In the genomic region with DNA sequence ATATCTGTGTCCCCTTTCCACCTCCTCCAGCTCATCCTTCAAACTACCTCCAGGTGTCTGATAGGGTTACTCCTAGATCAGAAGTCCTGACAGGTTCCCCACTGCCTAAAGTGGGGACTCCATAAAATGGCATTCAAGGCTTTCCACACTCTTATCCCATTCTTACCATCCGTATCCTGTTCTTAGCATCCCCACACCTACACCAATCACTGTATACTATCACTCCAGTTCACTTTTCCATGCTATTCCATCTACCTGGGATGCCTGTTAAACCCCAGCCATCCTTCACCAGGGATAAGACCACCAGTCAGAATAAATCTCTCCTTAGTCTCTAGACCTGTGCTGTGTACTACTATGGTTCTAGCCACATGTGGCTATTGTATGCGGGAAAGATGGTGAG, we compare ENCODE assay signal across 1 cellular context.
TF ChIP-seq lines count a peak whose summit lies in the region.

No MANE protein-coding gene starts in this region.

TF ChIP-seq in SK-N-SH treated with all-trans-retinoic acid at 6 μM for 48 hours, 23 proteins besides CTCF, POLR2A, EP300 and RAD21 (continued from another document):
- TF ChIP-seq, protein P1, sequence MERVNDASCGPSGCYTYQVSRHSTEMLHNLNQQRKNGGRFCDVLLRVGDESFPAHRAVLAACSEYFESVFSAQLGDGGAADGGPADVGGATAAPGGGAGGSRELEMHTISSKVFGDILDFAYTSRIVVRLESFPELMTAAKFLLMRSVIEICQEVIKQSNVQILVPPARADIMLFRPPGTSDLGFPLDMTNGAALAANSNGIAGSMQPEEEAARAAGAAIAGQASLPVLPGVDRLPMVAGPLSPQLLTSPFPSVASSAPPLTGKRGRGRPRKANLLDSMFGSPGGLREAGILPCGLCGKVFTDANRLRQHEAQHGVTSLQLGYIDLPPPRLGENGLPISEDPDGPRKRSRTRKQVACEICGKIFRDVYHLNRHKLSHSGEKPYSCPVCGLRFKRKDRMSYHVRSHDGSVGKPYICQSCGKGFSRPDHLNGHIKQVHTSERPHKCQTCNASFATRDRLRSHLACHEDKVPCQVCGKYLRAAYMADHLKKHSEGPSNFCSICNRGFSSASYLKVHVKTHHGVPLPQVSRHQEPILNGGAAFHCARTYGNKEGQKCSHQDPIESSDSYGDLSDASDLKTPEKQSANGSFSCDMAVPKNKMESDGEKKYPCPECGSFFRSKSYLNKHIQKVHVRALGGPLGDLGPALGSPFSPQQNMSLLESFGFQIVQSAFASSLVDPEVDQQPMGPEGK (CRISPR knock-in tag; IDR thresholded peaks at IDR 0.05; ENCODE audit: borderline replicate concordance): no peak
- TF ChIP-seq ZNF8 (CRISPR knock-in tag; IDR thresholded peaks at IDR 0.05): no peak
- no peak for TF ChIP-seq ISL1 (CRISPR knock-in tag; IDR thresholded peaks at IDR 0.05)
- no peak for TF ChIP-seq TOX (CRISPR knock-in tag; IDR thresholded peaks at IDR 0.05; ENCODE audit: borderline replicate concordance)
- TF ChIP-seq TCF4 (CRISPR knock-in tag; IDR thresholded peaks at IDR 0.05; ENCODE audit: borderline replicate concordance): no peak
- TF ChIP-seq, protein P2, sequence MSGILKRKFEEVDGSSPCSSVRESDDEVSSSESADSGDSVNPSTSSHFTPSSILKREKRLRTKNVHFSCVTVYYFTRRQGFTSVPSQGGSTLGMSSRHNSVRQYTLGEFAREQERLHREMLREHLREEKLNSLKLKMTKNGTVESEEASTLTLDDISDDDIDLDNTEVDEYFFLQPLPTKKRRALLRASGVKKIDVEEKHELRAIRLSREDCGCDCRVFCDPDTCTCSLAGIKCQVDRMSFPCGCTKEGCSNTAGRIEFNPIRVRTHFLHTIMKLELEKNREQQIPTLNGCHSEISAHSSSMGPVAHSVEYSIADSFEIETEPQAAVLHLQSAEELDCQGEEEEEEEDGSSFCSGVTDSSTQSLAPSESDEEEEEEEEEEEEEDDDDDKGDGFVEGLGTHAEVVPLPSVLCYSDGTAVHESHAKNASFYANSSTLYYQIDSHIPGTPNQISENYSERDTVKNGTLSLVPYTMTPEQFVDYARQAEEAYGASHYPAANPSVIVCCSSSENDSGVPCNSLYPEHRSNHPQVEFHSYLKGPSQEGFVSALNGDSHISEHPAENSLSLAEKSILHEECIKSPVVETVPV (CRISPR knock-in tag; IDR thresholded peaks at IDR 0.05): no peak
- no peak for TF ChIP-seq ZNF70 (CRISPR knock-in tag; IDR thresholded peaks at IDR 0.05)
- no peak for TF ChIP-seq ZFP30 (CRISPR knock-in tag; IDR thresholded peaks at IDR 0.05)
